In genomic region chr17:67052720-67053437, GRCh38 we compare ENCODE assay signal across 27 cellular contexts. TPM values are rescaled to one million over a fixed set of nuclear protein-coding genes. Genes with fewer than 3 reads are reported as not detected.
DNase-seq lines count a peak whose midpoint lies in the region; ATAC-seq and TF ChIP-seq lines count a peak whose summit lies in the region.
"Had no signal": no experiment of that assay in that cellular context is flagged by ENCODE, and none has a peak within 500 bp of the region (broad histone marks: within the 10 kb centered on the region; RNA-seq: fewer than 3 reads in every experiment).

No MANE protein-coding gene starts in this region.

- no peak overlapping the region for H3K4me3 ChIP-seq in RWPE2 (ENCODE audit: severe bottlenecking)
- H3K4me3 ChIP-seq in endodermal cell (ENCODE audit: low read length), result no peak overlapping the region
- no peak overlapping the region for H3K4me3 ChIP-seq in psoas muscle
- H3K4me3 ChIP-seq: GM12878, K562, MG63, Peyer's patch, SJCRH30 had no signal

- WGBS in endodermal cell (ENCODE audit: insufficient coverage in 1 of 2, insufficient read length in 1 of 2), 2 experiments, result 89 to 97% methylated on average over 7 to 9 of the region's 9 CpGs
- WGBS in psoas muscle, 3 donors, result 87 to 95% (median 90%) methylated on average over 9 of the region's 9 CpGs

- H3K27me3 Mint-ChIP-seq in endodermal cell (ENCODE audit: insufficient read depth), result peaks cover 2% of the 10 kb centered on the region
- H3K27me3 Mint-ChIP-seq: CD4-positive, alpha-beta T cell had no signal

- H3K27ac Mint-ChIP-seq in endodermal cell, result no peak overlapping the region
- H3K27ac Mint-ChIP-seq: CD4-positive, alpha-beta T cell had no signal

- H3K36me3 Mint-ChIP-seq in endodermal cell (ENCODE audit: low read depth), result peaks cover 6% of the 10 kb centered on the region

- no peak for ATAC-seq in RWPE2 (ENCODE audit: low read depth)
- no peak for ATAC-seq in psoas muscle
- ATAC-seq in GM18870 (IDR thresholded peaks at IDR 0.05; ENCODE audit: unreplicated experiment), result no peak
- no peak for ATAC-seq in GM21447 (IDR thresholded peaks at IDR 0.05; ENCODE audit: unreplicated experiment)
- ATAC-seq in HG03565 (IDR thresholded peaks at IDR 0.05; ENCODE audit: unreplicated experiment), result no peak
- ATAC-seq: K562 had no signal

- intact Hi-C loops in psoas muscle (cut with DNase I), result no loop called here

- no peaks in the 10 kb centered on the region for H3K4me1 Mint-ChIP-seq in endodermal cell

- H3K27me3 ChIP-seq in RWPE2 (ENCODE audit: insufficient read depth, poor library complexity, severe bottlenecking) (no peaks in the 10 kb centered on the region), endodermal cell (ENCODE audit: control insufficient read depth, insufficient read depth, low read length, poor library complexity, severe bottlenecking) (no peaks in the 10 kb centered on the region), psoas muscle (ENCODE audit: insufficient read depth in 3 of 3, low read length in 2 of 3) (no peaks in the 10 kb centered on the region)
- H3K27me3 ChIP-seq: MG63, Peyer's patch, SJCRH30 had no signal

- H3K4me3 Mint-ChIP-seq in endodermal cell, result no peak overlapping the region
- H3K4me3 Mint-ChIP-seq: CD4-positive, alpha-beta T cell had no signal

- DNase-seq in D341Med (ENCODE audit: low spot score), result peak; percentile 17
- peak; percentile 15 for DNase-seq in RWPE2 (ENCODE audit: low spot score)
- DNase-seq in endodermal cell, result peak; percentile 38
- DNase-seq in psoas muscle, result no peak
- DNase-seq: CD4-positive, alpha-beta T cell; COR-L47; DMS 273 treated with DMSO at 0.1 percent for 48 hours; DMS79 treated with DMSO at 0.1 percent for 48 hours; GOT3; MG63; NCI-H1417; NCI-H187; NCI-H446; NCI-H526; SJCRH30 had no signal

- H3K27ac ChIP-seq in RWPE2 (ENCODE audit: poor library complexity, severe bottlenecking) (no peak overlapping the region), endodermal cell (ENCODE audit: low read depth, low read length) (no peak overlapping the region), psoas muscle (peak overlapping the region; percentile 68)
- H3K27ac ChIP-seq: HL-60, Peyer's patch, SJCRH30 had no signal

- no peaks in the 10 kb centered on the region for H3K4me1 ChIP-seq in RWPE2 (ENCODE audit: insufficient read depth, poor library complexity, severe bottlenecking)
- H3K4me1 ChIP-seq in endodermal cell (ENCODE audit: control insufficient read depth, insufficient read depth, low read length), result no peaks in the 10 kb centered on the region
- H3K4me1 ChIP-seq in psoas muscle, result peaks cover 65% of the 10 kb centered on the region
- H3K4me1 ChIP-seq: Peyer's patch, SJCRH30 had no signal

- H3K9me3 ChIP-seq in RWPE2 (ENCODE audit: severe bottlenecking) (peaks cover 10% of the 10 kb centered on the region), endodermal cell (ENCODE audit: control insufficient read depth, low read length) (peaks cover 22% of the 10 kb centered on the region), psoas muscle (peaks cover 7% of the 10 kb centered on the region)

- TF ChIP-seq CTCF in RWPE2 (IDR thresholded peaks at IDR 0.05; ENCODE audit: poor library complexity, severe bottlenecking) (no peak), endodermal cell (conservative IDR thresholded peaks at IDR 0.05) (no peak), psoas muscle (IDR thresholded peaks at IDR 0.05) (no peak)

- H3K36me3 ChIP-seq in RWPE2 (ENCODE audit: low read depth) (0 out of 2 replicates have a peak, but pooled peaks cover 4% of the 10 kb centered on the region), endodermal cell (ENCODE audit: control insufficient read depth, insufficient read depth, low read length) (no peaks in the 10 kb centered on the region), psoas muscle (ENCODE audit: insufficient read depth in 1 of 2, low read depth in 1 of 2) (peaks cover 0 to 38% of the 10 kb centered on the region in 2 donors)
- H3K36me3 ChIP-seq: MG63, Peyer's patch, SJCRH30 had no signal

- peaks cover 19% of the 10 kb centered on the region for H3K9me3 Mint-ChIP-seq in endodermal cell

- no peak overlapping the region for H3K9ac ChIP-seq in endodermal cell (ENCODE audit: extremely low read depth, low read length, poor library complexity, severe bottlenecking)

RNA-seq across cellular contexts. Expression of gene CACNG1, which starts 8.5 kb away (rescaled TPM):
- total RNA-seq in endodermal cell, result not detected
- 1.00 TPM for polyA plus RNA-seq in endodermal cell (2013, experiment 1 of 2)
- polyA plus RNA-seq in endodermal cell (2013, experiment 2 of 2), result 1.1 TPM
- total RNA-seq in psoas muscle, result 100 to 1,000 TPM in 1 of 4 donors, 10 to 100 TPM in 3; 36.9 to 312 (median 57.7) TPM
- polyA plus RNA-seq in psoas muscle, result 100 to 1,000 TPM in 2 of 3 donors, 10 to 100 TPM in 1; 20.3 to 132 (median 110) TPM
- total RNA-seq: A673; CD4-positive, alpha-beta T cell; GM12878; HepG2; HT-29; K562; OCI-LY7; Peyer's patch had no signal
- polyA plus RNA-seq: BJ, GM12878, HepG2, K562 had no signal

Comparison
In these comparisons a context has a peak if more than half of its experiments do, and no peak if none do; other contexts are left out.
1. DNase-seq: peak in D341Med (single experiment), RWPE2 (single experiment) and endodermal cell (single experiment); none in psoas muscle (0 of 2).
2. RNA of gene CACNG1, which starts 8.5 kb away (total RNA-seq): 36.9 to 312 TPM in psoas muscle; not detected in endodermal cell; every median in the first group is over 10 times any median in the second.